ENCODE assay signal across 9 cellular contexts in the genomic region with DNA sequence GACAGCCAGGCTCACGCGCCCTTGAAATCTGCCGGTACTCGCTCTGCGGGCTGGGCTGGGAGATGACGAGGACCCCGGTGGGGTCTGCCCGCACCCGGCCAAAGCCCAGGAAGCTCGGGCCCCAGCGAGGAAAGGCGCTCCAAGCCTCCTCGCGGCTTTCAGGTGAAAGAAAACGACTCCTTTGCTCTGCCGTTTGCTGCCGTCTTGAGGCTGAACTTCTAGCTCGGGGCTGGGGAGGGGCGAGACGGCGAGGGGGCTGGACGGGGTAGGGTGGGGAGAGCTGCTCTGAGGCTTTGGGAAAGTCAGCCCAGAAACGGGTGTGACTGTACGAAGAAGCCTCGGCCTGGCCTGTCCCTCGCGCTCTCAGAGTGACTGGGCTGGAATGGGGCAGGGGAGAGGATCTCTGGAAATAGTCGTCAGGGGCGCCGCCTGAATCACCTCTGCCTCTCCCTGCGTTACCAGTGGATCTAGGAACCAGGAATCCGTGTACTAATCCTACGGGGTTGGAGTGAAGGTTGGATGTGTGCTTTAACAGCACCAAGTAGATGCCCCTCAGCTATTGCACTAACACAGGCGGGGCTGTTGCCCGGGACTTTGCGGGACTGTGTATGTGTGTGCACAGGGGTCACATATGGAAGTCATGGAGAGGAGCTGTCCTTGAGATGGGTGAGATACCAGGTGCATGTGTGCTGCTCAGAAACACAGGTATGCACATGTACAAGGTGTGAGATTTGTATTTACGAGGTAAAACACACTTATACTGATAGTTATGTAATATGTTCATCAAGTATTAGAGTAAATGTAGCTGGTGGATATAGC. TPM values are rescaled to one million over a fixed set of nuclear protein-coding genes. Genes with fewer than 3 reads are reported as not detected.
DNase-seq lines count a peak whose midpoint lies in the region; ATAC-seq, FAIRE-seq and TF ChIP-seq lines count a peak whose summit lies in the region.
"Had no signal": no experiment of that assay in that cellular context is flagged by ENCODE, and none has a peak within 500 bp of the region (broad histone marks: within the 10 kb centered on the region; RNA-seq: fewer than 3 reads in every experiment).

No MANE protein-coding gene starts in this region.

- H3K4me1 Mint-ChIP-seq in Caco-2 (ENCODE audit: low read depth, unreplicated experiment) (peaks cover 8% of the 10 kb centered on the region), T-helper 17 cell (peaks cover 33% of the 10 kb centered on the region)

- H3K4me3 ChIP-seq in Caco-2 (ENCODE audit: low read depth, low read length), result peak overlapping the region; percentile 53
- H3K4me3 ChIP-seq in fibroblast of mammary gland (ENCODE audit: control insufficient read depth, low read depth, low read length), result peak overlapping the region; percentile 37
- H3K4me3 ChIP-seq in prostate gland, result peak overlapping the region; percentile 12 to 22

- H3K4me1 ChIP-seq in Caco-2 (peaks cover 5% of the 10 kb centered on the region), prostate gland (replicated peaks) (peaks cover 8% of the 10 kb centered on the region)

- H3K9me3 Mint-ChIP-seq in Caco-2 (ENCODE audit: unreplicated experiment), result no peaks in the 10 kb centered on the region

- CTCF ChIA-PET in Caco-2 (lab: Charles Lee), result interaction anchor here (0.5 to 2.2 kb wide), 4 partner anchors 11 to 1142 kb away, joined by 3 to 20 read pairs (median 10); no protein-coding TSS in a partner anchor

- H3K9me3 ChIP-seq in Caco-2 (no peaks in the 10 kb centered on the region), T-helper 17 cell (ENCODE audit: control insufficient read depth, low read length, poor library complexity, severe bottlenecking) (no peaks in the 10 kb centered on the region), prostate gland (no peaks in the 10 kb centered on the region)

- TF ChIP-seq POLR2A in prostate gland (IDR thresholded peaks at IDR 0.05), result no peak

- H3K4me3 Mint-ChIP-seq in Caco-2 (ENCODE audit: unreplicated experiment) (peak overlapping the region; percentile 83), T-helper 17 cell (peak overlapping the region; percentile 83)

- no peak for FAIRE-seq in GM19239 (lab: Jason Lieb, UNC)
- FAIRE-seq: colon had no signal

- WGBS in prostate gland, result 33% methylated on average over 23 of the region's 37 CpGs

- intact Hi-C loops in Caco-2 (cut with micrococcal nuclease; ENCODE audit: unreplicated experiment) (loop anchor here (5.0 kb wide), 1 partner anchor 395 kb away; the partner anchor contains the start of gene MRPS22), prostate gland (cut with DNase I) (no loop called here)

- TSS peak; percentile 49 for BruUV-seq in Caco-2 (replicated peaks; lab: Mats Ljungman, UMichigan)

- H3K27ac ChIP-seq in prostate gland, result no peak overlapping the region

- no peaks in the 10 kb centered on the region for H3K36me3 ChIP-seq in Caco-2 (ENCODE audit: control insufficient read depth, insufficient read depth, low read length)
- H3K36me3 ChIP-seq in prostate gland, result no peaks in the 10 kb centered on the region

- H3K36me3 Mint-ChIP-seq in Caco-2 (ENCODE audit: insufficient read depth, unreplicated experiment), result peaks cover 6% of the 10 kb centered on the region
- H3K36me3 Mint-ChIP-seq in T-helper 17 cell (ENCODE audit: low read depth), result peaks cover 11% of the 10 kb centered on the region

- ATAC-seq in T-helper 17 cell (no peak), HG02973 (IDR thresholded peaks at IDR 0.05; ENCODE audit: unreplicated experiment) (no peak), HG02759 (IDR thresholded peaks at IDR 0.05; ENCODE audit: unreplicated experiment) (no peak)

- POLR2A ChIA-PET in Caco-2 (lab: Charles Lee), result interaction anchor here (0.7 to 1.0 kb wide), 2 partner anchors 11 to 796 kb away, joined by 4 to 13 read pairs; no protein-coding TSS in a partner anchor

- TF ChIP-seq CTCF in Caco-2 (IDR thresholded peaks at IDR 0.05; ENCODE audit: insufficient read depth in 1 of 2, low read depth in 1 of 2, low read length in 1 of 2, severe bottlenecking in 1 of 2, unreplicated experiment in 1 of 2), result no peak
- no peak for TF ChIP-seq CTCF in fibroblast of mammary gland (conservative IDR thresholded peaks at IDR 0.05; ENCODE audit: control insufficient read depth, insufficient read depth, low read depth, low read length)
- no peak for TF ChIP-seq CTCF in prostate gland (IDR thresholded peaks at IDR 0.05)

- no peak overlapping the region for H3K27ac Mint-ChIP-seq in Caco-2 (ENCODE audit: unreplicated experiment)
- H3K27ac Mint-ChIP-seq in T-helper 17 cell, result no peak overlapping the region

- H3K27me3 Mint-ChIP-seq in Caco-2 (ENCODE audit: insufficient read depth, unreplicated experiment) (peaks cover 20% of the 10 kb centered on the region), T-helper 17 cell (peaks cover 71% of the 10 kb centered on the region)

- H3K27me3 ChIP-seq in Caco-2 (replicated peaks; ENCODE audit: control insufficient read depth, insufficient read depth, low read length), result peaks cover 1% of the 10 kb centered on the region; the same call in 1 of the 2 replicates
- H3K27me3 ChIP-seq in prostate gland (replicated peaks; ENCODE audit: insufficient read depth), result peaks cover 54% of the 10 kb centered on the region

- no peak for DNase-seq in Caco-2
- DNase-seq in T-helper 17 cell, result no peak
- no peak for DNase-seq in fibroblast of mammary gland (ENCODE audit: low read depth)
- DNase-seq in prostate gland (ENCODE audit: low spot score), result no peak
- no peak for DNase-seq in germinal center (ENCODE audit: low spot score)
- no peak for DNase-seq in GM19239 (ENCODE audit: insufficient read length, low spot score)

RNA-seq across cellular contexts. Expression of gene FOXL2NB, which starts 0.5 kb away (rescaled TPM):
- total RNA-seq in Caco-2 (2022) (2.0 and 2.2 TPM in 2 replicates), T-helper 17 cell (not detected), prostate gland (under 1 TPM in 1 of 2 donors, not detected in 1; 0.28 TPM)

RNA-seq across cellular contexts. Expression of gene FOXL2, which starts 0.6 kb away (rescaled TPM):
- total RNA-seq in Caco-2 (2022) (1.4 and 1.8 TPM in 2 replicates), T-helper 17 cell (not detected), prostate gland (under 1 TPM in 1 of 2 donors, not detected in 1; 0.68 TPM)

RNA-seq across cellular contexts. Expression of gene PRR23A, which starts 58.6 kb away (rescaled TPM):
- total RNA-seq in Caco-2 (2022) (not detected in 2 replicates), T-helper 17 cell (not detected), prostate gland (1 to 10 TPM in 1 of 2 donors, not detected in 1; 1.1 TPM)
